11 cellular contexts compared by ENCODE assay signal in genomic region chr12:104050436-104050835, GRCh38. TPM values are rescaled to one million over a fixed set of nuclear protein-coding genes. Genes with fewer than 3 reads are reported as not detected.
A peak's percentile ranks its signal among the peaks of the same experiment; 100 is the strongest.
DNase-seq lines count a peak whose midpoint lies in the region; ATAC-seq and TF ChIP-seq lines count a peak whose summit lies in the region.
"Had no signal": no experiment of that assay in that cellular context is flagged by ENCODE, and none has a peak within 500 bp of the region (broad histone marks: within the 10 kb centered on the region; RNA-seq: fewer than 3 reads in every experiment).

No MANE protein-coding gene starts in this region.

- DNase-seq in activated naive CD8-positive, alpha-beta T cell treated with anti-CD3 and anti-CD28 coated beads, Interleukin-2, amount 10 ng/mL, durations not matched to agents 7 days and 5 days: no peak
- no peak for DNase-seq in activated naive CD8-positive, alpha-beta T cell treated with anti-CD3 and anti-CD28 coated beads for 36 hours
- DNase-seq in endodermal cell (no peak), vagina (ENCODE audit: extremely low spot score in 2 of 2) (no peak), mesenteric fat pad (ENCODE audit: low spot score) (no peak)
- DNase-seq in stimulated activated naive CD8-positive, alpha-beta T cell treated with anti-CD3 and anti-CD28 coated beads, Interleukin-15, amount 100 ng/mL, for 72 hours: no peak
- DNase-seq: NCI-H748 treated with DMSO at 0.1 percent for 48 hours had no signal

- WGBS in endodermal cell (ENCODE audit: insufficient coverage in 1 of 2, insufficient read length in 1 of 2), 2 experiments: 86 to 91% methylated on average over 3 of the region's 3 CpGs

- no peaks in the 10 kb centered on the region for H3K9me3 Mint-ChIP-seq in activated naive CD8-positive, alpha-beta T cell treated with anti-CD3 and anti-CD28 coated beads, Interleukin-2, amount 10 ng/mL, durations not matched to agents 7 days and 5 days
- H3K9me3 Mint-ChIP-seq in activated naive CD8-positive, alpha-beta T cell treated with anti-CD3 and anti-CD28 coated beads for 36 hours: no peaks in the 10 kb centered on the region
- H3K9me3 Mint-ChIP-seq in endodermal cell: no peaks in the 10 kb centered on the region
- H3K9me3 Mint-ChIP-seq in nephron: no peaks in the 10 kb centered on the region
- H3K9me3 Mint-ChIP-seq in stimulated activated naive CD8-positive, alpha-beta T cell treated with anti-CD3 and anti-CD28 coated beads, Interleukin-15, amount 100 ng/mL, for 72 hours: no peaks in the 10 kb centered on the region

- TF ChIP-seq POLR2A in vagina (IDR thresholded peaks at IDR 0.05): no peak

- H3K9ac ChIP-seq in endodermal cell (ENCODE audit: extremely low read depth, low read length, poor library complexity, severe bottlenecking): no peak overlapping the region

- H3K4me3 ChIP-seq in endodermal cell (ENCODE audit: low read length) (peak overlapping the region; percentile 79), vagina (peak overlapping the region; percentile 51 to 53)

- peak overlapping the region; percentile 63 for H3K4me3 Mint-ChIP-seq in activated naive CD8-positive, alpha-beta T cell treated with anti-CD3 and anti-CD28 coated beads, Interleukin-2, amount 10 ng/mL, durations not matched to agents 7 days and 5 days
- no peak overlapping the region for H3K4me3 Mint-ChIP-seq in activated naive CD8-positive, alpha-beta T cell treated with anti-CD3 and anti-CD28 coated beads for 36 hours
- H3K4me3 Mint-ChIP-seq in endodermal cell: peak overlapping the region; percentile 64
- peak overlapping the region; percentile 89 to 95 (median 93) for H3K4me3 Mint-ChIP-seq in nephron
- H3K4me3 Mint-ChIP-seq in stimulated activated naive CD8-positive, alpha-beta T cell treated with anti-CD3 and anti-CD28 coated beads, Interleukin-15, amount 100 ng/mL, for 72 hours: peak overlapping the region in 1 of 2 donors; percentile 22
- H3K4me3 Mint-ChIP-seq: IgD-negative memory B cell had no signal

- no peak for ATAC-seq in activated naive CD8-positive, alpha-beta T cell treated with anti-CD3 and anti-CD28 coated beads, Interleukin-2, amount 10 ng/mL, durations not matched to agents 7 days and 5 days (ENCODE audit: low read depth)
- no peak for ATAC-seq in stimulated activated naive CD8-positive, alpha-beta T cell treated with anti-CD3 and anti-CD28 coated beads, Interleukin-15, amount 100 ng/mL, for 72 hours
- no peak for ATAC-seq in GM21825 (IDR thresholded peaks at IDR 0.05; ENCODE audit: unreplicated experiment)

- intact Hi-C loops in vagina (cut with DNase I): no loop called here

- H3K4me1 Mint-ChIP-seq in activated naive CD8-positive, alpha-beta T cell treated with anti-CD3 and anti-CD28 coated beads, Interleukin-2, amount 10 ng/mL, durations not matched to agents 7 days and 5 days: peaks cover 14% of the 10 kb centered on the region
- H3K4me1 Mint-ChIP-seq in activated naive CD8-positive, alpha-beta T cell treated with anti-CD3 and anti-CD28 coated beads for 36 hours: peaks cover 5% of the 10 kb centered on the region
- H3K4me1 Mint-ChIP-seq in endodermal cell: peaks cover 14% of the 10 kb centered on the region
- H3K4me1 Mint-ChIP-seq in nephron: peaks cover 37% of the 10 kb centered on the region
- H3K4me1 Mint-ChIP-seq in stimulated activated naive CD8-positive, alpha-beta T cell treated with anti-CD3 and anti-CD28 coated beads, Interleukin-15, amount 100 ng/mL, for 72 hours: peaks cover 12% of the 10 kb centered on the region

- H3K9me3 ChIP-seq in endodermal cell (ENCODE audit: control insufficient read depth, low read length) (no peaks in the 10 kb centered on the region), vagina (no peaks in the 10 kb centered on the region)

- H3K36me3 ChIP-seq in endodermal cell (ENCODE audit: control insufficient read depth, insufficient read depth, low read length): no peaks in the 10 kb centered on the region
- H3K36me3 ChIP-seq in vagina: no peaks in the 10 kb centered on the region

- H3K27me3 ChIP-seq in endodermal cell (ENCODE audit: control insufficient read depth, insufficient read depth, low read length, poor library complexity, severe bottlenecking) (peaks cover 26% of the 10 kb centered on the region), vagina (no peaks in the 10 kb centered on the region)

- no peak for TF ChIP-seq CTCF in endodermal cell (conservative IDR thresholded peaks at IDR 0.05)
- no peak for TF ChIP-seq CTCF in nephron (IDR thresholded peaks at IDR 0.05; ENCODE audit: unreplicated experiment in 3 of 3)
- TF ChIP-seq CTCF in vagina (IDR thresholded peaks at IDR 0.05): no peak

- H3K4me1 ChIP-seq in endodermal cell (ENCODE audit: control insufficient read depth, insufficient read depth, low read length): peaks cover 3% of the 10 kb centered on the region
- H3K4me1 ChIP-seq in vagina: peaks cover 25% of the 10 kb centered on the region

- no peak overlapping the region for H3K27ac Mint-ChIP-seq in activated naive CD8-positive, alpha-beta T cell treated with anti-CD3 and anti-CD28 coated beads, Interleukin-2, amount 10 ng/mL, durations not matched to agents 7 days and 5 days
- H3K27ac Mint-ChIP-seq in activated naive CD8-positive, alpha-beta T cell treated with anti-CD3 and anti-CD28 coated beads for 36 hours: no peak overlapping the region
- H3K27ac Mint-ChIP-seq in endodermal cell: no peak overlapping the region
- H3K27ac Mint-ChIP-seq in nephron: peak overlapping the region; percentile 97 to 99 (median 98)
- no peak overlapping the region for H3K27ac Mint-ChIP-seq in stimulated activated naive CD8-positive, alpha-beta T cell treated with anti-CD3 and anti-CD28 coated beads, Interleukin-15, amount 100 ng/mL, for 72 hours
- H3K27ac Mint-ChIP-seq: activated naive CD8-positive, alpha-beta T cell; IgD-negative memory B cell had no signal

- POLR2A ChIA-PET in activated naive CD8-positive, alpha-beta T cell treated with anti-CD3 and anti-CD28 coated beads, Interleukin-2, amount 10 ng/mL, durations not matched to agents 7 days and 5 days (lab: Charles Lee): no interaction called here

- no peak overlapping the region for H3K27ac ChIP-seq in endodermal cell (ENCODE audit: low read depth, low read length)
- H3K27ac ChIP-seq in vagina: peak overlapping the region; percentile 71

- peaks cover 55% of the 10 kb centered on the region for H3K27me3 Mint-ChIP-seq in activated naive CD8-positive, alpha-beta T cell treated with anti-CD3 and anti-CD28 coated beads, Interleukin-2, amount 10 ng/mL, durations not matched to agents 7 days and 5 days
- peaks cover 55% of the 10 kb centered on the region for H3K27me3 Mint-ChIP-seq in activated naive CD8-positive, alpha-beta T cell treated with anti-CD3 and anti-CD28 coated beads for 36 hours
- H3K27me3 Mint-ChIP-seq in endodermal cell (ENCODE audit: insufficient read depth) (peaks cover 30% of the 10 kb centered on the region), nephron (ENCODE audit: low read depth) (peaks cover 4% of the 10 kb centered on the region)
- peaks cover 52% of the 10 kb centered on the region for H3K27me3 Mint-ChIP-seq in stimulated activated naive CD8-positive, alpha-beta T cell treated with anti-CD3 and anti-CD28 coated beads, Interleukin-15, amount 100 ng/mL, for 72 hours

- no peaks in the 10 kb centered on the region for H3K36me3 Mint-ChIP-seq in activated naive CD8-positive, alpha-beta T cell treated with anti-CD3 and anti-CD28 coated beads, Interleukin-2, amount 10 ng/mL, durations not matched to agents 7 days and 5 days
- H3K36me3 Mint-ChIP-seq in activated naive CD8-positive, alpha-beta T cell treated with anti-CD3 and anti-CD28 coated beads for 36 hours: no peaks in the 10 kb centered on the region
- no peaks in the 10 kb centered on the region for H3K36me3 Mint-ChIP-seq in endodermal cell (ENCODE audit: low read depth)
- no peaks in the 10 kb centered on the region for H3K36me3 Mint-ChIP-seq in nephron (ENCODE audit: low read depth)
- H3K36me3 Mint-ChIP-seq: activated naive CD8-positive, alpha-beta T cell had no signal

RNA-seq across cellular contexts. Expression of gene GLT8D2, which starts 0.4 kb away (rescaled TPM):
- not detected for total RNA-seq in activated naive CD8-positive, alpha-beta T cell treated with anti-CD3 and anti-CD28 coated beads, Interleukin-2, amount 10 ng/mL, durations not matched to agents 7 days and 5 days
- under 1 TPM in 1 of 2 experiments, not detected in 1; 0.43 TPM for total RNA-seq in activated naive CD8-positive, alpha-beta T cell treated with anti-CD3 and anti-CD28 coated beads for 36 hours
- total RNA-seq in endodermal cell (1 to 10 TPM in 1 of 2 donors, under 1 TPM in 1; 0.69 to 1.3 TPM), vagina (11.0 TPM), mesenteric fat pad (6.3 TPM)
- 3.7 TPM for polyA plus RNA-seq in endodermal cell (2013, experiment 1 of 2)
- 4.1 TPM for polyA plus RNA-seq in endodermal cell (2013, experiment 2 of 2)

RNA-seq across cellular contexts. Expression of gene HCFC2, which starts 13.9 kb away (rescaled TPM):
- 10 to 100 TPM; 12.7 to 13.5 TPM for total RNA-seq in activated naive CD8-positive, alpha-beta T cell treated with anti-CD3 and anti-CD28 coated beads, Interleukin-2, amount 10 ng/mL, durations not matched to agents 7 days and 5 days
- total RNA-seq in activated naive CD8-positive, alpha-beta T cell treated with anti-CD3 and anti-CD28 coated beads for 36 hours: 1 to 10 TPM; 7.6 to 8.0 TPM
- 1 to 10 TPM; 2.2 to 3.4 TPM for total RNA-seq in endodermal cell
- polyA plus RNA-seq in endodermal cell (2013, experiment 1 of 2): 7.0 TPM
- polyA plus RNA-seq in endodermal cell (2013, experiment 2 of 2): 6.9 TPM
- total RNA-seq in vagina: 28.7 TPM
- total RNA-seq in mesenteric fat pad: 19.6 TPM

Comparison
In these comparisons a context has a peak if more than half of its experiments do, and no peak if none do; other contexts are left out.
1. H3K27ac Mint-ChIP-seq: peak in nephron (3 of 3); none in activated naive CD8-positive, alpha-beta T cell treated with anti-CD3 and anti-CD28 coated beads, Interleukin-2, amount 10 ng/mL, durations not matched to agents 7 days and 5 days (single experiment), activated naive CD8-positive, alpha-beta T cell treated with anti-CD3 and anti-CD28 coated beads for 36 hours (single experiment), endodermal cell (single experiment) and stimulated activated naive CD8-positive, alpha-beta T cell treated with anti-CD3 and anti-CD28 coated beads, Interleukin-15, amount 100 ng/mL, for 72 hours (0 of 2).